In the genomic region with DNA sequence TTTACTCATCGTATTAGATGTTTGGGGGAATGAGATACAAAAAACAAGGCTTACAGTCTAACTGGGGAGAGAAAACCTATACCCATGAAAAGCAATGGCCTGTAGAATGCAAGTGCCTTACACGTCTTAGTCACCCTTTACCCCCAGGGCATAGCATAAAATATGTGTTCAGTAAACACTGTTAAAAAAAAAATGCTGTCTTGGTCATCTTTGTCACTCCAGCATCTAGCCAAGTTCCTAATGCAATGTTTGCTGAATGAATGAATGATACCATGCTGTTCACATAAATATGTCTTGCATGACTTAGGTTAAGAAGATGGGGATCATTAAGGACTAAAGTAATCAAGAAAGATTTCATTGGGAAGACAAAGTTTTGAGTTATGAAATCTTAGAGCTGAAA, we compare ENCODE assay signal across 1 cellular context.
TF ChIP-seq lines count a peak whose summit lies in the region.

No MANE protein-coding gene starts in this region.

TF ChIP-seq in IMR-90, 13 proteins besides CTCF, POLR2A, EP300 and RAD21:
- TF ChIP-seq SMC3 (IDR thresholded peaks at IDR 0.05; ENCODE audit: low read depth, low read length) (no peak), USF2 (IDR thresholded peaks at IDR 0.05; ENCODE audit: low read depth, low read length) (no peak), CHD1 (IDR thresholded peaks at IDR 0.05; ENCODE audit: low read depth, low read length) (no peak), BHLHE40 (IDR thresholded peaks at IDR 0.05; ENCODE audit: low read depth, low read length) (no peak), MAFK (IDR thresholded peaks at IDR 0.05; ENCODE audit: low read depth, low read length) (no peak), ELK1 (IDR thresholded peaks at IDR 0.05; ENCODE audit: borderline replicate concordance, low read depth, low read length) (no peak), FOS (IDR thresholded peaks at IDR 0.05; ENCODE audit: low read depth, low read length) (no peak), MAZ (IDR thresholded peaks at IDR 0.05; ENCODE audit: borderline replicate concordance, low read depth, low read length) (no peak), CEBPB (IDR thresholded peaks at IDR 0.05; ENCODE audit: low read depth, low read length) (no peak), NFE2L2 (IDR thresholded peaks at IDR 0.05; ENCODE audit: low read depth, low read length) (no peak), MXI1 (IDR thresholded peaks at IDR 0.05; ENCODE audit: borderline replicate concordance, low read depth, low read length) (no peak), RFX5 (IDR thresholded peaks at IDR 0.05; ENCODE audit: low read depth, low read length) (no peak), RCOR1 (IDR thresholded peaks at IDR 0.05; ENCODE audit: insufficient replicate concordance, low read length) (no peak)
